7 cellular contexts compared by ENCODE assay signal in genomic region chr13:48731957-48732569, GRCh38.
A peak's percentile ranks its signal among the peaks of the same experiment; 100 is the strongest.
DNase-seq lines count a peak whose midpoint lies in the region; ATAC-seq and TF ChIP-seq lines count a peak whose summit lies in the region.

No MANE protein-coding gene starts in this region.

- H3K4me3 ChIP-seq in HL-60 (replicated peaks; ENCODE audit: insufficient read depth, low read length): no peak overlapping the region
- H3K4me3 ChIP-seq in tibial artery: no peak overlapping the region

- ATAC-seq in GM18868 (IDR thresholded peaks at IDR 0.05; ENCODE audit: unreplicated experiment) (peak; percentile 84), HG02973 (IDR thresholded peaks at IDR 0.05; ENCODE audit: unreplicated experiment) (no peak)
- peak; percentile 82 to 87 for ATAC-seq in natural killer cell treated with Interleukin-12 subunit alpha and Interleukin-12 subunit beta and Interleukin-15 and Interleukin-18, amount 100 ng/mL, for 72 hours

- peaks cover 23 to 25% of the 10 kb centered on the region in 2 donors for H3K4me1 Mint-ChIP-seq in natural killer cell treated with Interleukin-12 subunit alpha and Interleukin-12 subunit beta and Interleukin-15 and Interleukin-18, amount 100 ng/mL, for 72 hours (ENCODE audit: low read depth in 2 of 2)

- peak; percentile 70 for TF ChIP-seq CTCF in HL-60 (IDR thresholded peaks at IDR 0.05; ENCODE audit: insufficient read depth, low read length)
- peak; percentile 19 to 27 for TF ChIP-seq CTCF in tibial artery (IDR thresholded peaks at IDR 0.05)

- no peaks in the 10 kb centered on the region for H3K27me3 Mint-ChIP-seq in natural killer cell treated with Interleukin-12 subunit alpha and Interleukin-12 subunit beta and Interleukin-15 and Interleukin-18, amount 100 ng/mL, for 72 hours

- H3K27ac ChIP-seq in HL-60 (replicated peaks): no peak overlapping the region
- no peak overlapping the region for H3K27ac ChIP-seq in tibial artery

- H3K27ac Mint-ChIP-seq in natural killer cell treated with Interleukin-12 subunit alpha and Interleukin-12 subunit beta and Interleukin-15 and Interleukin-18, amount 100 ng/mL, for 72 hours: peak overlapping the region in 1 of 2 donors; percentile 57

- no peaks in the 10 kb centered on the region for H3K36me3 Mint-ChIP-seq in natural killer cell treated with Interleukin-12 subunit alpha and Interleukin-12 subunit beta and Interleukin-15 and Interleukin-18, amount 100 ng/mL, for 72 hours

- H3K9me3 Mint-ChIP-seq in natural killer cell treated with Interleukin-12 subunit alpha and Interleukin-12 subunit beta and Interleukin-15 and Interleukin-18, amount 100 ng/mL, for 72 hours: no peaks in the 10 kb centered on the region

- H3K27me3 ChIP-seq in HL-60 (ENCODE audit: insufficient read depth, poor library complexity, severe bottlenecking) (no peaks in the 10 kb centered on the region), tibial artery (no peaks in the 10 kb centered on the region)

- H3K4me3 Mint-ChIP-seq in natural killer cell treated with Interleukin-12 subunit alpha and Interleukin-12 subunit beta and Interleukin-15 and Interleukin-18, amount 100 ng/mL, for 72 hours: peak overlapping the region; percentile 74

- H3K9me3 ChIP-seq in tibial artery: no peaks in the 10 kb centered on the region

- intact Hi-C loops in tibial artery (cut with DNase I; ENCODE audit: low total_unique reads): no loop called here

- DNase-seq in HL-60 (ENCODE audit: low read depth in 1 of 2, low spot score in 1 of 2): peak; percentile 30 to 69
- DNase-seq in activated CD4-positive, alpha-beta T cell treated with anti-CD3 and anti-CD28 coated beads for 48 hours: peak; percentile 77
- DNase-seq in ecto neural progenitor cell (ENCODE audit: low spot score): peak; percentile 76
- DNase-seq in natural killer cell treated with Interleukin-12 subunit alpha and Interleukin-12 subunit beta and Interleukin-15 and Interleukin-18, amount 100 ng/mL, for 72 hours (ENCODE audit: low spot score): peak; percentile 72
- no peak for DNase-seq in tibial artery

- no peaks in the 10 kb centered on the region for H3K36me3 ChIP-seq in tibial artery

- H3K4me1 ChIP-seq in tibial artery: peaks cover 0 to 16% (median 0%) of the 10 kb centered on the region in 4 donors

Comparison
In these comparisons a context has a peak if more than half of its experiments do, and no peak if none do; other contexts are left out.
1. DNase-seq: peak in HL-60 (2 of 2), activated CD4-positive, alpha-beta T cell treated with anti-CD3 and anti-CD28 coated beads for 48 hours (single experiment), ecto neural progenitor cell (single experiment) and natural killer cell treated with Interleukin-12 subunit alpha and Interleukin-12 subunit beta and Interleukin-15 and Interleukin-18, amount 100 ng/mL, for 72 hours (single experiment); none in tibial artery (0 of 2).